ENCODE assay signal across 1 cellular context in genomic region chr9:89418882-89419641, GRCh38.
TF ChIP-seq lines count a peak whose summit lies in the region.

No MANE protein-coding gene starts in this region.

TF ChIP-seq in SK-N-SH, 30 proteins besides CTCF, POLR2A, EP300 and RAD21 (continued from another document):
- no peak for TF ChIP-seq YY1 (IDR thresholded peaks at IDR 0.05; ENCODE audit: low read depth)
